8 cellular contexts compared by ENCODE assay signal in genomic region chr20:32018269-32019155, GRCh38. TPM values are rescaled to one million over a fixed set of nuclear protein-coding genes. Genes with fewer than 3 reads are reported as not detected.
DNase-seq lines count a peak whose midpoint lies in the region; ATAC-seq, FAIRE-seq and TF ChIP-seq lines count a peak whose summit lies in the region.

No MANE protein-coding gene starts in this region.

- H3K27ac ChIP-seq in HUES6 (ENCODE audit: low read depth, low read length) (no peak overlapping the region), hepatocyte (no peak overlapping the region), small intestine (ENCODE audit: low read depth in 1 of 2, low read length in 1 of 2) (no peak overlapping the region)

- peak overlapping the region; percentile 77 for H2AFZ ChIP-seq in hepatocyte

- no peaks in the 10 kb centered on the region for H3K79me2 ChIP-seq in hepatocyte

- ATAC-seq in GM19328 (IDR thresholded peaks at IDR 0.05; ENCODE audit: unreplicated experiment) (no peak), HG02678 (IDR thresholded peaks at IDR 0.05; ENCODE audit: unreplicated experiment) (no peak)

- H3K4me3 ChIP-seq in HUES6 (ENCODE audit: low read depth, low read length) (peak overlapping the region; percentile 68), hepatocyte (peak overlapping the region; percentile 65), small intestine (ENCODE audit: low read depth in 1 of 2, low read length in 2 of 2) (peak overlapping the region; percentile 50 to 61)

- peaks cover 2% of the 10 kb centered on the region; the same call in 1 of the 2 replicates for H3K9me3 ChIP-seq in HUES6 (ENCODE audit: control insufficient read depth, insufficient read depth, low read depth, low read length)
- H3K9me3 ChIP-seq in hepatocyte (ENCODE audit: low read depth): no peaks in the 10 kb centered on the region
- H3K9me3 ChIP-seq in small intestine (ENCODE audit: control insufficient read depth, low read depth): no peaks in the 10 kb centered on the region

- H3K4me1 ChIP-seq in HUES6 (ENCODE audit: control insufficient read depth, insufficient read depth, low read length) (peaks cover 9% of the 10 kb centered on the region), hepatocyte (ENCODE audit: insufficient read depth) (peaks cover 8% of the 10 kb centered on the region), small intestine (ENCODE audit: control insufficient read depth in 2 of 2, insufficient read depth in 1 of 2, low read depth in 1 of 2, low read length in 1 of 2) (peaks cover 0 to 5% of the 10 kb centered on the region in 2 donors)

- peaks cover 34% of the 10 kb centered on the region for H3K27me3 ChIP-seq in HUES6 (ENCODE audit: control insufficient read depth, insufficient read depth, low read length)
- H3K27me3 ChIP-seq in hepatocyte: peaks cover 72% of the 10 kb centered on the region
- peaks cover 0 to 29% of the 10 kb centered on the region in 2 donors for H3K27me3 ChIP-seq in small intestine (ENCODE audit: control insufficient read depth in 2 of 2, insufficient read depth in 2 of 2, low read length in 2 of 2)

- no peak for FAIRE-seq in small intestine (lab: Jason Lieb, UNC)

- H3K9me2 ChIP-seq in hepatocyte (replicated peaks; ENCODE audit: insufficient read depth): no peaks in the 10 kb centered on the region

- TF ChIP-seq CTCF in hepatocyte (IDR thresholded peaks at IDR 0.05; ENCODE audit: poor library complexity): peak; percentile 20

- peak overlapping the region; percentile 94 for H3K4me2 ChIP-seq in hepatocyte

- no peaks in the 10 kb centered on the region for H4K20me1 ChIP-seq in hepatocyte (ENCODE audit: insufficient read depth, poor library complexity, severe bottlenecking)

- H3K9ac ChIP-seq in HUES6 (ENCODE audit: low read length): peak overlapping the region; percentile 41

- DNase-seq in COLO668 (lab: John Stamatoyannopoulos, UW; ENCODE audit: unreplicated experiment): peak; percentile 89
- peak; percentile 52 for DNase-seq in activated naive CD4-positive, alpha-beta T cell treated with Interleukin-2 at 50 U/mL for 16 hours
- peak; percentile 90 for DNase-seq in hepatocyte (ENCODE audit: low spot score)
- DNase-seq in small intestine: peak; percentile 55

- WGBS in hepatocyte (ENCODE audit: low lambda C conversion rate, missing lambda C conversion rate): under 1% methylated on average over 31 of the region's 67 CpGs
- 0 to 2% (median 1%) methylated on average over 35 to 67 of the region's 67 CpGs for WGBS in small intestine, 3 donors

- H3K36me3 ChIP-seq in HUES6 (ENCODE audit: control insufficient read depth, insufficient read depth, low read length): no peaks in the 10 kb centered on the region
- no peaks in the 10 kb centered on the region for H3K36me3 ChIP-seq in hepatocyte (replicated peaks; ENCODE audit: insufficient read depth, low read depth)
- H3K36me3 ChIP-seq in small intestine (ENCODE audit: control insufficient read depth in 2 of 2, insufficient read depth in 2 of 2, low read length in 2 of 2): no peaks in the 10 kb centered on the region

TF ChIP-seq in PFSK-1, 5 proteins besides CTCF, POLR2A, EP300 and RAD21:
- TF ChIP-seq POLR2AphosphoS5 (IDR thresholded peaks at IDR 0.05; ENCODE audit: low read depth, low read length) (peak; percentile 51; the same call in 1 of the 2 replicates), SIN3A (IDR thresholded peaks at IDR 0.05; ENCODE audit: borderline replicate concordance, insufficient read depth, low read length) (no peak)
TF ChIP-seq in PFSK-1: peak in this region for 1.

RNA-seq across cellular contexts. Expression of gene CCM2L, which starts 8.3 kb away (rescaled TPM):
- 8.2 TPM for polyA plus RNA-seq in PFSK-1 (2012; ENCODE audit: insufficient read length, low read depth)
- 0.77 and 0.80 TPM in 2 replicates for total RNA-seq in hepatocyte
- 0.56 and 1.0 TPM in 2 replicates for polyA plus RNA-seq in hepatocyte
- polyA plus RNA-seq in small intestine: 1 to 10 TPM in 2 of 3 donors, under 1 TPM in 1; 0.22 to 7.5 (median 1.1) TPM

RNA-seq across cellular contexts. Expression of gene HCK, which starts 33.5 kb away (rescaled TPM):
- polyA plus RNA-seq in PFSK-1 (2012; ENCODE audit: insufficient read length, low read depth): 0.25 TPM
- total RNA-seq in hepatocyte: 0.44 and 2.2 TPM in 2 replicates
- polyA plus RNA-seq in hepatocyte: 0.54 and 0.90 TPM in 2 replicates
- 10 to 100 TPM; 10.1 to 34.0 (median 11.8) TPM for polyA plus RNA-seq in small intestine

RNA-seq across cellular contexts. Expression of gene XKR7, which starts 50.6 kb away (rescaled TPM):
- not detected for polyA plus RNA-seq in PFSK-1 (2012; ENCODE audit: insufficient read length, low read depth)
- 0.12 and 0.37 TPM in 2 replicates for total RNA-seq in hepatocyte
- polyA plus RNA-seq in hepatocyte (not detected in 2 replicates), small intestine (under 1 TPM in 1 of 3 donors, not detected in 2; 0.21 TPM)
